1 cellular context compared by ENCODE assay signal in the genomic region with DNA sequence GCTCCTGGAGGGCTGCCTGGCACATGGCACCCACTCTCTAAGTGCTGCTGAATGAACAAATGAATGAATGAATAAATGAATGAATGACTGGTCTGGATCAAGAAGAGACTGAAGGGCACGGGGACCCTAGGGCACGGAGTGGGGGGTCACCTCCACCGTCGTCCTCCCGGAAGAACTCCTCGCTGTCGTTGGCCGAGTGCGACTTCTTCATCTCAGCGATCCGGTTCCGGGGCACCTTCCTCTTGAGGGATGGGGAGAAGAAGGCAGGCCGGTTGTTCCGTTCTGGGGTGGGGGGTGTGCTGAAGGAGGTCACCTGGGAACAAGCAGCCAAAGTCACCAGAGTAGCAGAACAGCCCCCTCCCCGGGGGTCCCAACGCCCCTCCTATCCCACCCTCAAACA.
TF ChIP-seq lines count a peak whose summit lies in the region.

No MANE protein-coding gene starts in this region.

TF ChIP-seq in SK-N-SH treated with all-trans-retinoic acid at 6 μM for 48 hours, 23 proteins besides CTCF, POLR2A, EP300 and RAD21:
- TF ChIP-seq, protein P1, sequence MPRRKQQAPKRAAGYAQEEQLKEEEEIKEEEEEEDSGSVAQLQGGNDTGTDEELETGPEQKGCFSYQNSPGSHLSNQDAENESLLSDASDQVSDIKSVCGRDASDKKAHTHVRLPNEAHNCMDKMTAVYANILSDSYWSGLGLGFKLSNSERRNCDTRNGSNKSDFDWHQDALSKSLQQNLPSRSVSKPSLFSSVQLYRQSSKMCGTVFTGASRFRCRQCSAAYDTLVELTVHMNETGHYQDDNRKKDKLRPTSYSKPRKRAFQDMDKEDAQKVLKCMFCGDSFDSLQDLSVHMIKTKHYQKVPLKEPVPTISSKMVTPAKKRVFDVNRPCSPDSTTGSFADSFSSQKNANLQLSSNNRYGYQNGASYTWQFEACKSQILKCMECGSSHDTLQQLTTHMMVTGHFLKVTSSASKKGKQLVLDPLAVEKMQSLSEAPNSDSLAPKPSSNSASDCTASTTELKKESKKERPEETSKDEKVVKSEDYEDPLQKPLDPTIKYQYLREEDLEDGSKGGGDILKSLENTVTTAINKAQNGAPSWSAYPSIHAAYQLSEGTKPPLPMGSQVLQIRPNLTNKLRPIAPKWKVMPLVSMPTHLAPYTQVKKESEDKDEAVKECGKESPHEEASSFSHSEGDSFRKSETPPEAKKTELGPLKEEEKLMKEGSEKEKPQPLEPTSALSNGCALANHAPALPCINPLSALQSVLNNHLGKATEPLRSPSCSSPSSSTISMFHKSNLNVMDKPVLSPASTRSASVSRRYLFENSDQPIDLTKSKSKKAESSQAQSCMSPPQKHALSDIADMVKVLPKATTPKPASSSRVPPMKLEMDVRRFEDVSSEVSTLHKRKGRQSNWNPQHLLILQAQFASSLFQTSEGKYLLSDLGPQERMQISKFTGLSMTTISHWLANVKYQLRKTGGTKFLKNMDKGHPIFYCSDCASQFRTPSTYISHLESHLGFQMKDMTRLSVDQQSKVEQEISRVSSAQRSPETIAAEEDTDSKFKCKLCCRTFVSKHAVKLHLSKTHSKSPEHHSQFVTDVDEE (CRISPR knock-in tag; IDR thresholded peaks at IDR 0.05): no peak
- TF ChIP-seq BACH2 (CRISPR knock-in tag; IDR thresholded peaks at IDR 0.05; ENCODE audit: borderline replicate concordance): no peak
- TF ChIP-seq, protein P2, sequence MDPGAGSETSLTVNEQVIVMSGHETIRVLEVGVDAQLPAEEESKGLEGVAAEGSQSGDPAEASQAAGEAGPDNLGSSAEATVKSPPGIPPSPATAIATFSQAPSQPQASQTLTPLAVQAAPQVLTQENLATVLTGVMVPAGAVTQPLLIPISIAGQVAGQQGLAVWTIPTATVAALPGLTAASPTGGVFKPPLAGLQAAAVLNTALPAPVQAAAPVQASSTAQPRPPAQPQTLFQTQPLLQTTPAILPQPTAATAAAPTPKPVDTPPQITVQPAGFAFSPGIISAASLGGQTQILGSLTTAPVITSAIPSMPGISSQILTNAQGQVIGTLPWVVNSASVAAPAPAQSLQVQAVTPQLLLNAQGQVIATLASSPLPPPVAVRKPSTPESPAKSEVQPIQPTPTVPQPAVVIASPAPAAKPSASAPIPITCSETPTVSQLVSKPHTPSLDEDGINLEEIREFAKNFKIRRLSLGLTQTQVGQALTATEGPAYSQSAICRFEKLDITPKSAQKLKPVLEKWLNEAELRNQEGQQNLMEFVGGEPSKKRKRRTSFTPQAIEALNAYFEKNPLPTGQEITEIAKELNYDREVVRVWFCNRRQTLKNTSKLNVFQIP (CRISPR knock-in tag; IDR thresholded peaks at IDR 0.05; ENCODE audit: borderline replicate concordance, low read depth): no peak
